In the genomic region with DNA sequence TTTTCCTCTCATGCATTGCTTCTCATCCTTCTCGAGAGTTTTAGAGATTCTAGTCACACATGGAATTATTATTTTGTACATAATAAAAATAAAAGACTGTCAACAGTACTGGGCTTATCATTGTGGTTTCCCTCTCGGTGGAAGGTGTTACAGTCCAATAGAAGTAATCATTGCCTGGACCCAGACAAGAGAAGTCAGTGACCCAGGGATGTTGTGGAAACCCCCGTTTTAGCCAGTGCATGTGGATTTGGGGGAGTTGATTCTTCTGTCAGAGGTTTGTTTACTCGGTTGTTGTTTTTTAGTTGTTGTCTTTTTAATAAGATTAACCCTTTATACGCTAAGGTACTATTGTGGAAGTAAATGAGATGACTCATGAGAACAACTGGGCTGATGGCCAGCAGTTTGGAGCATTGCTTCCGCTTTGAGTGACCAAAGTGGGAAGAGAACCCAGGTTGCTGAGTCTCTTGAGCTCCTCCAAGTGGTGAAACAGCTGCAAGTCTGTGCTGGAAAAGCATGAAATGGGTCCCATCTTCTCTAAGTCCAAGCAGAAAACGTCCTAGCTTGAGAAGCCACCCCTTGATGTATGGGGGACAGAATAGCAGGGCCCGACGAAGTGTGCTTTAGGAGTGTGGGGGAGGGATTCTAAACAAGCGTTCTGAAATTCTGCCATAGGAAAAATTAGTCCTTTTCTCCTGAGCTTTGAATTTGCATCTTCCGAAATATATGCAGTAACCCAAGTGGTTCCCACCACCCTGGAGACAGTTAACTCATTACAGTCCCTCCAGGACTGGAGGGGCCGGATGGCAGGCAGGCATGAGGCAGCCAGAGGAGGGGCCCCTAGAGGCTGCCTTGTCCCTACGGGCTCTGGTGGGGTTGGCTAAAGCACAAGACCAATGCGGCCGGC, we compare ENCODE assay signal across 9 cellular contexts.
DNase-seq lines count a peak whose midpoint lies in the region; ATAC-seq, FAIRE-seq and TF ChIP-seq lines count a peak whose summit lies in the region.
"Had no signal": no experiment of that assay in that cellular context is flagged by ENCODE, and none has a peak within 500 bp of the region (broad histone marks: within the 10 kb centered on the region; RNA-seq: fewer than 3 reads in every experiment).

No MANE protein-coding gene starts in this region.

- intact Hi-C loops in body of pancreas (cut with DNase I), result no loop called here
- intact Hi-C loops in HepG2 (cut with micrococcal nuclease; ENCODE audit: unreplicated experiment), result loop anchor here (2.0 kb wide), 1 partner anchor 65 kb away; no protein-coding TSS in a partner anchor

- H3K9ac ChIP-seq in HepG2 (ENCODE audit: insufficient read depth, low read depth, low read length), result no peak overlapping the region
- H3K9ac ChIP-seq: BLaER1 treated with 17β-estradiol and CSF1 and Interleukin-3, amounts not matched to agents 10 nM and 100 nM had no signal

- no peak for TF ChIP-seq RAD21 in HepG2 (CRISPR knock-in tag; IDR thresholded peaks at IDR 0.05)

- no peaks in the 10 kb centered on the region for H4K20me1 ChIP-seq in HepG2 (ENCODE audit: insufficient read depth, low read length)

- TF ChIP-seq EP300 in HepG2 (IDR thresholded peaks at IDR 0.05; ENCODE audit: low read depth in 2 of 2, low read length in 2 of 2) (no peak), HepG2 (CRISPR knock-in tag; IDR thresholded peaks at IDR 0.05; ENCODE audit: borderline replicate concordance) (no peak)

- no peaks in the 10 kb centered on the region for H3K79me2 ChIP-seq in HepG2 (ENCODE audit: insufficient read depth, low read length)

- no peak overlapping the region for H3K4me3 ChIP-seq in body of pancreas
- no peak overlapping the region for H3K4me3 ChIP-seq in HepG2 (replicated peaks in 1 of 3; ENCODE audit: insufficient read depth in 1 of 3, low read depth in 2 of 3, low read length in 3 of 3)
- H3K4me3 ChIP-seq: BLaER1 treated with 17β-estradiol and CSF1 and Interleukin-3, amounts not matched to agents 10 nM and 100 nM had no signal

- H3K36me3 ChIP-seq in body of pancreas (replicated peaks in 1 of 2; ENCODE audit: insufficient read depth in 1 of 2, low read depth in 2 of 2) (no peaks in the 10 kb centered on the region), HepG2 (replicated peaks in 1 of 2; ENCODE audit: control insufficient read depth in 1 of 2, insufficient read depth in 2 of 2, low read length in 2 of 2) (no peaks in the 10 kb centered on the region)
- H3K36me3 ChIP-seq: BLaER1 treated with 17β-estradiol and CSF1 and Interleukin-3, amounts not matched to agents 10 nM and 100 nM had no signal

- TF ChIP-seq POLR2A in body of pancreas (IDR thresholded peaks at IDR 0.05), result no peak
- TF ChIP-seq POLR2A in HepG2 (IDR thresholded peaks at IDR 0.05; ENCODE audit: insufficient read depth in 1 of 2, low read depth in 2 of 2, low read length in 2 of 2), result no peak

- H3K9me3 ChIP-seq in body of pancreas (no peaks in the 10 kb centered on the region), HepG2 (ENCODE audit: low read length) (no peaks in the 10 kb centered on the region)
- H3K9me3 ChIP-seq: BLaER1 treated with 17β-estradiol and CSF1 and Interleukin-3, amounts not matched to agents 10 nM and 100 nM had no signal

- DNase-seq in NCI-H1694 treated with DMSO at 0.1 percent for 48 hours (lab: John Stamatoyannopoulos, UW) (peak; percentile 5), NCI-H1694 (lab: John Stamatoyannopoulos, UW) (no peak), NCI-H2029 (lab: John Stamatoyannopoulos, UW) (peak; percentile 80), body of pancreas (peak; percentile 16 to 44 (median 30)), HepG2 (ENCODE audit: low spot score) (peak; percentile 51), cerebellum (ENCODE audit: low spot score) (no peak)

- H3K27me3 ChIP-seq in body of pancreas (no peaks in the 10 kb centered on the region), HepG2 (ENCODE audit: control insufficient read depth in 1 of 2, insufficient read depth in 2 of 2, low read length in 2 of 2) (peaks cover 3 to 47% of the 10 kb centered on the region in 2 experiments; a peak in 4 of 5 replicates)
- H3K27me3 ChIP-seq: BLaER1 treated with 17β-estradiol and CSF1 and Interleukin-3, amounts not matched to agents 10 nM and 100 nM had no signal

- no peak overlapping the region for H3K27ac ChIP-seq in body of pancreas
- no peak overlapping the region for H3K27ac ChIP-seq in HepG2 (ENCODE audit: extremely low read length, insufficient read depth, low read length)
- H3K27ac ChIP-seq: BLaER1 treated with 17β-estradiol and CSF1 and Interleukin-3, amounts not matched to agents 10 nM and 100 nM had no signal

- in situ Hi-C loops in HepG2 (cut with HindIII; ENCODE audit: extremely low pct_ligation_motif_present, low pct_unique_long_range_greater_than_20kb), result no loop called here

- no peak overlapping the region for H2AFZ ChIP-seq in HepG2 (ENCODE audit: low read length)

- TF ChIP-seq CTCF in body of pancreas (IDR thresholded peaks at IDR 0.05) (peak in 2 of 7 experiments; percentile 13 to 22), HepG2 (CRISPR knock-in tag; IDR thresholded peaks at IDR 0.05) (peak; percentile 61)

- POLR2A ChIA-PET in HepG2 (lab: Yijun Ruan, JAX), result no interaction called here

- no peak overlapping the region for H3K4me2 ChIP-seq in HepG2 (ENCODE audit: low read depth, low read length)

- ATAC-seq in body of pancreas (no peak), HepG2 (peak; percentile 77), HG03520 (IDR thresholded peaks at IDR 0.05; ENCODE audit: unreplicated experiment) (no peak), HG03196 (IDR thresholded peaks at IDR 0.05; ENCODE audit: unreplicated experiment) (no peak)

- FAIRE-seq in HepG2 (lab: Jason Lieb, UNC), result peak; percentile 89

- WGBS in body of pancreas, 2 donors, result 55 to 61% methylated on average over 13 to 15 of the region's 15 CpGs
- 23% methylated on average over 15 of the region's 15 CpGs for WGBS in HepG2 (ENCODE audit: low lambda C conversion rate)

- H3K4me1 ChIP-seq in body of pancreas, result no peaks in the 10 kb centered on the region
- H3K4me1 ChIP-seq in HepG2 (ENCODE audit: insufficient read depth, low read length), result peaks cover 6% of the 10 kb centered on the region

- no TSS peak for BruUV-seq in HepG2 (replicated peaks; lab: Mats Ljungman, UMichigan)

- CTCF ChIA-PET in HepG2 (lab: Yijun Ruan, JAX; ENCODE audit: low intra/inter-chr PET ratio, low total read pairs), result interaction anchor here (1.3 kb wide), 1 partner anchor 65 kb away, joined by 7 read pairs; no protein-coding TSS in a partner anchor

TF ChIP-seq in HepG2, 621 proteins besides CTCF, POLR2A, EP300 and RAD21:
- TF ChIP-seq GABPA (IDR thresholded peaks at IDR 0.05; ENCODE audit: low read depth, low read length), result no peak
- peak; percentile 36; the same call in 1 of the 2 replicates for TF ChIP-seq GABPA (CRISPR knock-in tag; IDR thresholded peaks at IDR 0.05; ENCODE audit: low read depth)
- TF ChIP-seq CBX2 (IDR thresholded peaks at IDR 0.05; ENCODE audit: low read depth, low read length), result no peak
- no peak for TF ChIP-seq CBX2 (CRISPR knock-in tag; IDR thresholded peaks at IDR 0.05; ENCODE audit: low read depth)
- no peak for TF ChIP-seq ZNF546 (CRISPR knock-in tag; conservative IDR thresholded peaks at IDR 0.05)
- TF ChIP-seq ZNF441 (CRISPR knock-in tag; IDR thresholded peaks at IDR 0.05; ENCODE audit: borderline replicate concordance), result 0 out of 2 replicates have a peak, but pooled peaks have one; percentile 22
- peak; percentile 30; the same call in 1 of the 2 replicates for TF ChIP-seq SMC3 (IDR thresholded peaks at IDR 0.05; ENCODE audit: low read length)
- TF ChIP-seq ZNF652 (CRISPR knock-in tag; IDR thresholded peaks at IDR 0.05; ENCODE audit: borderline replicate concordance, low read depth), result peak; percentile 86
- peak; percentile 55; the same call in 1 of the 2 replicates for TF ChIP-seq ELF3 (CRISPR knock-in tag; IDR thresholded peaks at IDR 0.05)
- TF ChIP-seq ZSCAN31 (CRISPR knock-in tag; IDR thresholded peaks at IDR 0.05; ENCODE audit: low read depth), result 0 out of 2 replicates have a peak, but pooled peaks have one; percentile 23
- TF ChIP-seq FOSL2 (CRISPR knock-in tag; IDR thresholded peaks at IDR 0.05), result peak; percentile 69
- peak; percentile 35; the same call in 1 of the 2 replicates for TF ChIP-seq ETV5 (CRISPR knock-in tag; IDR thresholded peaks at IDR 0.05; ENCODE audit: borderline replicate concordance)
- peak; percentile 38 for TF ChIP-seq STAG1 (CRISPR knock-in tag; IDR thresholded peaks at IDR 0.05)
TF ChIP-seq in HepG2: peak in this region for 9.

Comparison
In these comparisons a context has a peak if more than half of its experiments do, and no peak if none do; other contexts are left out.
1. DNase-seq: peak in NCI-H1694 treated with DMSO at 0.1 percent for 48 hours (single experiment), NCI-H2029 (single experiment), body of pancreas (4 of 4) and HepG2 (single experiment); none in NCI-H1694 (single experiment) and cerebellum (single experiment).